In the genomic region with DNA sequence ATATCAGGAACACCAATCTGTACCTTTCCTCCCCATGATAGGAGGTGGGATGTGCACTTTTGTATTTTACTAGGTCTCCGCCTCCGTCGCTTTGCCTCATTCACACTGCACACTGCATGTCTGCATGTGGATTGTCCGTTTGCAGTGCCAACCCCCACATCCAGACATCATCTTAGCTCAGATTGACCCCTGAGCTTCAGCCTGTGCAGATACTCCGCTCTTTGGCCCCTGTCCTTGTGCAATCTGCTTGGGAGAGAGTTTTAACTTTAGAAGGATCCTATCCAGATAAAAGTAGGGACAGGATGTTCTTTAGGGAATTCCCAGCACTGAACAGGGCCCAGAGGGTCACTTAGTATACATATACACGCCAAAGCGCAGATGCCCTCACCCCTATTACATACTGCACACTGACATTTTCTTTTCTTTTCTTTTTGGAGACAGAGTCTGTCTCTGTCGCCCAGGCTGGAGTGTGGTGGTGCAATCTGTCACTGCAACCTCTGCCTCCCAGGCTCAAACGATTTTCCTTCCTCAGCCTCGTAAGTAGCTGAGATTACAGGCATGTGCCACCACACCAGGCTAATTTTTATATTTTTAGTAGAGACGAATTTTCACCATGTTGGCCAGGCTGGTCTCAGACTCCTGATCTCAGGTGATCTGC, we compare ENCODE assay signal across 20 cellular contexts. TPM values are rescaled to one million over a fixed set of nuclear protein-coding genes. Genes with fewer than 3 reads are reported as not detected.
DNase-seq lines count a peak whose midpoint lies in the region; ATAC-seq and FAIRE-seq lines count a peak whose summit lies in the region.
"Had no signal": no experiment of that assay in that cellular context is flagged by ENCODE, and none has a peak within 500 bp of the region (broad histone marks: within the 10 kb centered on the region; RNA-seq: fewer than 3 reads in every experiment).

No MANE protein-coding gene starts in this region.

- H3K27me3 ChIP-seq in small intestine (ENCODE audit: control insufficient read depth in 2 of 2, insufficient read depth in 2 of 2, low read length in 2 of 2) = no peaks in the 10 kb centered on the region
- no peaks in the 10 kb centered on the region for H3K27me3 ChIP-seq in SJCRH30

- no peaks in the 10 kb centered on the region for H3K9me3 ChIP-seq in small intestine (ENCODE audit: control insufficient read depth, low read depth)
- H3K9me3 ChIP-seq in SJCRH30 (replicated peaks) = no peaks in the 10 kb centered on the region
- H3K9me3 ChIP-seq: A549, Caco-2 had no signal

- no peak overlapping the region for H3K27ac ChIP-seq in small intestine (ENCODE audit: low read depth in 1 of 2, low read length in 1 of 2)
- no peak overlapping the region for H3K27ac ChIP-seq in SJCRH30
- H3K27ac ChIP-seq: 22Rv1, A549, C4-2B, HL-60 had no signal

- DNase-seq in HuH-7 (ENCODE audit: low spot score) = peak; percentile 24
- peak; percentile 33 for DNase-seq in amniotic epithelial cell (ENCODE audit: low read depth)
- peak; percentile 52 for DNase-seq in left lobe of liver (ENCODE audit: low spot score)
- peak; percentile 44 for DNase-seq in small intestine
- no peak for DNase-seq in SJCRH30
- DNase-seq: AML-193; Caco-2; CD4-positive, alpha-beta T cell; H9 had no signal

- no peak for FAIRE-seq in small intestine (lab: Jason Lieb, UNC)
- FAIRE-seq: A549, D721Med, G401.6, GM12891, GM18507, H1 had no signal

- H3K4me3 ChIP-seq in small intestine (ENCODE audit: low read depth in 1 of 2, low read length in 2 of 2) = no peak overlapping the region
- no peak overlapping the region for H3K4me3 ChIP-seq in SJCRH30
- H3K4me3 ChIP-seq: A549 had no signal

- H3K4me1 ChIP-seq in small intestine (ENCODE audit: control insufficient read depth in 2 of 2, insufficient read depth in 1 of 2, low read depth in 1 of 2, low read length in 1 of 2) (peaks cover 0 to 2% of the 10 kb centered on the region in 2 donors), SJCRH30 (no peaks in the 10 kb centered on the region)
- H3K4me1 ChIP-seq: A549 had no signal

- H3K36me3 ChIP-seq in small intestine (ENCODE audit: control insufficient read depth in 2 of 2, insufficient read depth in 2 of 2, low read length in 2 of 2) = no peaks in the 10 kb centered on the region
- no peaks in the 10 kb centered on the region for H3K36me3 ChIP-seq in SJCRH30

- ATAC-seq in left lobe of liver = peak; percentile 92
- ATAC-seq in HG02852 (IDR thresholded peaks at IDR 0.05; ENCODE audit: unreplicated experiment) = no peak
- no peak for ATAC-seq in GM19395 (IDR thresholded peaks at IDR 0.05; ENCODE audit: unreplicated experiment)
- ATAC-seq: A549 had no signal

- 63 to 79% (median 77%) methylated on average over 11 of the region's 11 CpGs for WGBS in small intestine, 3 donors

RNA-seq across cellular contexts. Expression of a gene that starts 43.3 kb away (rescaled TPM):
- 12.2 TPM for total RNA-seq in left lobe of liver
- polyA plus RNA-seq in small intestine = 1 to 10 TPM; 7.4 to 10.0 (median 7.5) TPM
- 26.5 and 35.0 TPM in 2 replicates for total RNA-seq in SJCRH30 (2014; rRNA removed; shearing (Covaris generic))

Comparison
In these comparisons a context has a peak if more than half of its experiments do, and no peak if none do; other contexts are left out.
1. DNase-seq: peak in HuH-7 (single experiment), amniotic epithelial cell (single experiment), left lobe of liver (single experiment) and small intestine (single experiment); none in SJCRH30 (0 of 2).